In genomic region chr13:106882222-106882621, GRCh38 we compare ENCODE assay signal across 17 cellular contexts.
A peak's percentile ranks its signal among the peaks of the same experiment; 100 is the strongest.
DNase-seq lines count a peak whose midpoint lies in the region; ATAC-seq and TF ChIP-seq lines count a peak whose summit lies in the region.
"Had no signal": no experiment of that assay in that cellular context is flagged by ENCODE, and none has a peak within 500 bp of the region (broad histone marks: within the 10 kb centered on the region; RNA-seq: fewer than 3 reads in every experiment).

No MANE protein-coding gene starts in this region.

- H4K20me1 ChIP-seq in H9 (ENCODE audit: control insufficient read depth, insufficient read depth, insufficient read length) (no peaks in the 10 kb centered on the region), neural progenitor cell (ENCODE audit: low read depth) (no peaks in the 10 kb centered on the region)

- H4K91ac ChIP-seq in H9 (ENCODE audit: insufficient read length, low read depth, low read length) = no peak overlapping the region

- no peak overlapping the region for H3K56ac ChIP-seq in H9 (ENCODE audit: insufficient read length, low read depth, low read length)

- intact Hi-C loops in lower leg skin (cut with DNase I; ENCODE audit: low total_unique reads) = no loop called here

- H3T11ph ChIP-seq in H9 (ENCODE audit: low read length) = no peak overlapping the region

- H4K5ac ChIP-seq in H9 (ENCODE audit: insufficient read length, low read depth, low read length) = no peak overlapping the region

- H3K4me2 ChIP-seq in H9 (ENCODE audit: insufficient read depth, insufficient read length, low read length) (no peak overlapping the region), neural progenitor cell (peak overlapping the region; percentile 70)

- no peaks in the 10 kb centered on the region for H3K27me3 ChIP-seq in H9 (ENCODE audit: insufficient read depth, low read length)
- H3K27me3 ChIP-seq in neural progenitor cell = no peaks in the 10 kb centered on the region
- H3K27me3 ChIP-seq in subcutaneous abdominal adipose tissue (ENCODE audit: control insufficient read depth in 5 of 5, insufficient read depth in 4 of 5, low read length in 5 of 5) = no peaks in the 10 kb centered on the region
- H3K27me3 ChIP-seq: Peyer's patch had no signal

- no peak for ATAC-seq in HG03378 (IDR thresholded peaks at IDR 0.05; ENCODE audit: unreplicated experiment)
- ATAC-seq: HCT116 had no signal

- H3F3A ChIP-seq in neural progenitor cell (ENCODE audit: low read depth) = peaks cover 37% of the 10 kb centered on the region

- no peak overlapping the region for H3K23ac ChIP-seq in H9 (ENCODE audit: insufficient read length, low read depth, low read length)

- no CpG with 5 or more reads among the region's 6 CpGs for WGBS in H9 (ENCODE audit: extremely low coverage, insufficient read length, low lambda C conversion rate)
- WGBS in lower leg skin, 2 donors = 56 to 61% methylated on average over 6 of the region's 6 CpGs

- no peak overlapping the region for H3K14ac ChIP-seq in H9 (ENCODE audit: insufficient read depth, low read length)

- H3K27me3 Mint-ChIP-seq in H9 (ENCODE audit: low read depth) (no peaks in the 10 kb centered on the region; the same call in 1 of the 2 replicates), neural progenitor cell (ENCODE audit: insufficient read depth, low read depth) (peaks cover 8% of the 10 kb centered on the region)

- H3K18ac ChIP-seq in H9 (ENCODE audit: insufficient read length, low read depth, low read length) = no peak overlapping the region

- H3K27ac ChIP-seq in H9 (ENCODE audit: insufficient read length, low read depth, low read length) (no peak overlapping the region), coronary artery (peak overlapping the region; percentile 50 to 72), neural progenitor cell (peak overlapping the region; percentile 98), subcutaneous abdominal adipose tissue (ENCODE audit: low read depth, low read length) (peak overlapping the region; percentile 74)
- H3K27ac ChIP-seq: Peyer's patch had no signal

- no peak for TF ChIP-seq CTCF in H9 (conservative IDR thresholded peaks at IDR 0.05)
- TF ChIP-seq CTCF in coronary artery (IDR thresholded peaks at IDR 0.05) = no peak
- TF ChIP-seq CTCF in neural progenitor cell (IDR thresholded peaks at IDR 0.05) = no peak
- no peak for TF ChIP-seq CTCF in lower leg skin (IDR thresholded peaks at IDR 0.05)

- H3K4me1 ChIP-seq in H9 (ENCODE audit: insufficient read depth, low read length) (peaks cover 3% of the 10 kb centered on the region; the same call in 1 of the 2 replicates), neural progenitor cell (peaks cover 42% of the 10 kb centered on the region), subcutaneous abdominal adipose tissue (ENCODE audit: control insufficient read depth in 5 of 5, insufficient read depth in 5 of 5, low read length in 5 of 5) (peaks cover 0 to 37% (median 16%) of the 10 kb centered on the region in 5 donors)

- no peak overlapping the region for H3K4me3 Mint-ChIP-seq in H9
- peak overlapping the region; percentile 11 for H3K4me3 Mint-ChIP-seq in neural progenitor cell

- no peaks in the 10 kb centered on the region for H3K79me2 ChIP-seq in H9 (ENCODE audit: insufficient read depth, low read length)
- H3K79me2 ChIP-seq in neural progenitor cell (ENCODE audit: low read depth) = no peaks in the 10 kb centered on the region

- H3K9ac ChIP-seq in H9 (ENCODE audit: extremely low read depth, insufficient read length, low read length) = no peak overlapping the region
- no peak overlapping the region for H3K9ac ChIP-seq in neural progenitor cell
- no peak overlapping the region for H3K9ac ChIP-seq in subcutaneous abdominal adipose tissue (ENCODE audit: low read length in 5 of 5)

- no peak overlapping the region for H3K4me3 ChIP-seq in coronary artery
- peak overlapping the region; percentile 12 for H3K4me3 ChIP-seq in neural progenitor cell
- H3K4me3 ChIP-seq in subcutaneous abdominal adipose tissue (ENCODE audit: low read depth in 1 of 5, low read length in 5 of 5) = no peak overlapping the region
- H3K4me3 ChIP-seq in lower leg skin (ENCODE audit: low read depth, poor library complexity, severe bottlenecking) = no peak overlapping the region
- H3K4me3 ChIP-seq: Peyer's patch had no signal

- H2BK12ac ChIP-seq in H9 (ENCODE audit: insufficient read length, low read depth, low read length) = no peak overlapping the region

- H3K36me3 Mint-ChIP-seq in H9 (ENCODE audit: insufficient read depth in 1 of 3, low read depth in 3 of 3) (peaks cover 0 to 19% (median 0%) of the 10 kb centered on the region in 3 experiments; a peak in 4 of 7 replicates), neural progenitor cell (peaks cover 6% of the 10 kb centered on the region)

- no peaks in the 10 kb centered on the region for H3K23me2 ChIP-seq in H9 (ENCODE audit: insufficient read length, low read depth, low read length, poor library complexity, severe bottlenecking)

- H3K27ac Mint-ChIP-seq in H9 (peak overlapping the region in 2 of 3 experiments; percentile 58 to 78; a peak in 2 of 7 replicates), neural progenitor cell (peak overlapping the region; percentile 98)

- no peak overlapping the region for H4K8ac ChIP-seq in H9 (replicated peaks; ENCODE audit: insufficient read length, low read depth, low read length)

- no peak overlapping the region for H3K4ac ChIP-seq in H9 (ENCODE audit: low read depth, low read length)

- no peak overlapping the region for H2AK5ac ChIP-seq in H9 (ENCODE audit: insufficient read length, low read length)

- no peaks in the 10 kb centered on the region for H3K79me1 ChIP-seq in H9 (ENCODE audit: insufficient read depth, low read depth, low read length, poor library complexity, severe bottlenecking)

- no peak for DNase-seq in H9
- no peak for DNase-seq in coronary artery (ENCODE audit: low spot score)
- peak; percentile 89 for DNase-seq in neural progenitor cell (ENCODE audit: low spot score)
- no peak for DNase-seq in Ammon's horn (ENCODE audit: low spot score)
- no peak for DNase-seq in lower leg skin (ENCODE audit: low spot score in 2 of 2)
- no peak for DNase-seq in activated gamma-delta T cell treated with Interleukin-2 at 50 U/mL for 16 hours
- DNase-seq: C1 segment of cervical spinal cord; KBM-7; NCI-H1105 treated with DMSO at 0.1 percent for 48 hours; NCI-H1694; NCI-H510A; NCI-H748 treated with DMSO at 0.1 percent for 48 hours; NK-92 treated with Interleukin-12 subunit alpha and Interleukin-12 subunit beta, amount 100 ng/mL, for 24 hours; Peyer's patch had no signal

- no peak overlapping the region for H2BK120ac ChIP-seq in H9 (ENCODE audit: low read depth, low read length, poor library complexity, severe bottlenecking)

- no peaks in the 10 kb centered on the region for H3K9me3 ChIP-seq in H9 (ENCODE audit: control insufficient read depth, low read depth, low read length)
- no peaks in the 10 kb centered on the region for H3K9me3 ChIP-seq in neural progenitor cell (ENCODE audit: low read depth)
- no peaks in the 10 kb centered on the region for H3K9me3 ChIP-seq in subcutaneous abdominal adipose tissue (ENCODE audit: control insufficient read depth in 5 of 5, low read length in 5 of 5)
- H3K9me3 ChIP-seq: Peyer's patch had no signal

- no peak overlapping the region for H2BK5ac ChIP-seq in H9 (ENCODE audit: insufficient read length, low read length)

- peak overlapping the region; percentile 59 for H2AFZ ChIP-seq in H9 (ENCODE audit: low read length)
- H2AFZ ChIP-seq in neural progenitor cell (replicated peaks) = no peak overlapping the region

- TF ChIP-seq POLR2A in lower leg skin (IDR thresholded peaks at IDR 0.05) = no peak

- no peak overlapping the region for H2BK15ac ChIP-seq in H9 (ENCODE audit: low read depth, low read length)

- H3K36me3 ChIP-seq in neural progenitor cell (no peaks in the 10 kb centered on the region), subcutaneous abdominal adipose tissue (ENCODE audit: control insufficient read depth in 5 of 5, insufficient read depth in 5 of 5, low read length in 5 of 5) (no peaks in the 10 kb centered on the region)
- H3K36me3 ChIP-seq: Peyer's patch had no signal

- H2BK20ac ChIP-seq in H9 (ENCODE audit: low read depth, low read length, poor library complexity, severe bottlenecking) = no peak overlapping the region

- H3K4me1 Mint-ChIP-seq in H9 = peaks cover 26 to 28% of the 10 kb centered on the region in 2 experiments
- H3K4me1 Mint-ChIP-seq in neural progenitor cell = peaks cover 37% of the 10 kb centered on the region

- peaks cover 2 to 9% of the 10 kb centered on the region in 2 experiments; a peak in 3 of 5 replicates for H3K9me3 Mint-ChIP-seq in H9
- peaks cover 22% of the 10 kb centered on the region for H3K9me3 Mint-ChIP-seq in neural progenitor cell
